Comparison of ENCODE assay signal across 8 cellular contexts in genomic region chr17:69326302-69327059, GRCh38. TPM values are rescaled to one million over a fixed set of nuclear protein-coding genes. Genes with fewer than 3 reads are reported as not detected.
A peak's percentile ranks its signal among the peaks of the same experiment; 100 is the strongest.
DNase-seq lines count a peak whose midpoint lies in the region; ATAC-seq lines count a peak whose summit lies in the region.

No MANE protein-coding gene starts in this region.

- H3K9me3 Mint-ChIP-seq in activated naive CD4-positive, alpha-beta T cell treated with anti-CD3 and anti-CD28 coated beads, Interleukin-2, amount 10 ng/mL, durations not matched to agents 7 days and 5 days: no peaks in the 10 kb centered on the region
- no peaks in the 10 kb centered on the region for H3K9me3 Mint-ChIP-seq in T-cell
- H3K9me3 Mint-ChIP-seq in naive thymus-derived CD4-positive, alpha-beta T cell: peaks cover 0 to 3% (median 0%) of the 10 kb centered on the region in 11 donors

- no peaks in the 10 kb centered on the region for H3K36me3 ChIP-seq in esophagus (ENCODE audit: control insufficient read depth in 2 of 2, insufficient read depth in 2 of 2, low read length in 1 of 2)
- peaks cover 0 to 4% (median 0%) of the 10 kb centered on the region in 3 experiments for H3K36me3 ChIP-seq in naive thymus-derived CD4-positive, alpha-beta T cell (ENCODE audit: control insufficient read depth in 2 of 3, insufficient read depth in 3 of 3, low read length in 3 of 3)

- H3K27me3 ChIP-seq in esophagus (ENCODE audit: control insufficient read depth in 1 of 2, insufficient read depth in 2 of 2, low read length in 2 of 2): no peaks in the 10 kb centered on the region
- no peaks in the 10 kb centered on the region for H3K27me3 ChIP-seq in naive thymus-derived CD4-positive, alpha-beta T cell (ENCODE audit: control insufficient read depth in 2 of 2, insufficient read depth in 2 of 2, low read length in 2 of 2)

- peak overlapping the region; percentile 97 for H3K4me3 Mint-ChIP-seq in activated naive CD4-positive, alpha-beta T cell treated with anti-CD3 and anti-CD28 coated beads, Interleukin-2, amount 10 ng/mL, durations not matched to agents 7 days and 5 days
- peak overlapping the region; percentile 92 to 95 (median 94) for H3K4me3 Mint-ChIP-seq in T-cell
- H3K4me3 Mint-ChIP-seq in naive thymus-derived CD4-positive, alpha-beta T cell: peak overlapping the region; percentile 86 to 97 (median 95)

- H3K4me1 Mint-ChIP-seq in activated naive CD4-positive, alpha-beta T cell treated with anti-CD3 and anti-CD28 coated beads, Interleukin-2, amount 10 ng/mL, durations not matched to agents 7 days and 5 days: peaks cover 29% of the 10 kb centered on the region
- peaks cover 30 to 38% (median 30%) of the 10 kb centered on the region in 3 donors for H3K4me1 Mint-ChIP-seq in T-cell
- peaks cover 17 to 39% (median 32%) of the 10 kb centered on the region in 7 donors for H3K4me1 Mint-ChIP-seq in naive thymus-derived CD4-positive, alpha-beta T cell

- peak overlapping the region; percentile 93 to 95 for H3K4me3 ChIP-seq in esophagus (ENCODE audit: low read depth in 1 of 2, low read length in 2 of 2)
- peak overlapping the region; percentile 85 for H3K4me3 ChIP-seq in naive thymus-derived CD4-positive, alpha-beta T cell (ENCODE audit: low read length)

- peaks cover 7% of the 10 kb centered on the region for H3K27me3 Mint-ChIP-seq in activated naive CD4-positive, alpha-beta T cell treated with anti-CD3 and anti-CD28 coated beads, Interleukin-2, amount 10 ng/mL, durations not matched to agents 7 days and 5 days
- H3K27me3 Mint-ChIP-seq in T-cell: peaks cover 3 to 7% of the 10 kb centered on the region in 2 donors
- peaks cover 0 to 6% (median 4%) of the 10 kb centered on the region in 5 donors for H3K27me3 Mint-ChIP-seq in naive thymus-derived CD4-positive, alpha-beta T cell

- CTCF ChIA-PET in activated naive CD4-positive, alpha-beta T cell treated with anti-CD3 and anti-CD28 coated beads, Interleukin-2, amount 10 ng/mL, durations not matched to agents 7 days and 5 days (lab: Charles Lee): interaction anchor here (0.6 to 1.1 kb wide), 2 partner anchors 9 to 64 kb away, joined by 3 to 5 read pairs; no protein-coding TSS in a partner anchor
- CTCF ChIA-PET in T-cell (lab: Charles Lee): interaction anchor here (0.6 to 1.7 kb wide), 5 partner anchors 9 to 197 kb away, joined by 4 to 7 read pairs (median 4); partner anchors contain the start of gene MAP2K6 (in 1 of the 2)
- CTCF ChIA-PET in naive thymus-derived CD4-positive, alpha-beta T cell (lab: Charles Lee): no interaction called here

- intact Hi-C loops in naive thymus-derived CD4-positive, alpha-beta T cell (cut with micrococcal nuclease): loop anchor here (1.0 to 5.0 kb wide), 7 partner anchors 88 to 1499 kb away; partner anchors contain the start of genes MAP2K6 (in 2 of the 2), PRKAR1A (in 2 of the 2) and BPTF (in 1 of the 2)

- peak overlapping the region; percentile 91 for H3K27ac Mint-ChIP-seq in activated naive CD4-positive, alpha-beta T cell treated with anti-CD3 and anti-CD28 coated beads, Interleukin-2, amount 10 ng/mL, durations not matched to agents 7 days and 5 days
- H3K27ac Mint-ChIP-seq in T-cell: peak overlapping the region; percentile 91 to 92
- H3K27ac Mint-ChIP-seq in naive thymus-derived CD4-positive, alpha-beta T cell: peak overlapping the region; percentile 79 to 99 (median 96)

- 1% methylated on average over 50 to 54 of the region's 54 CpGs for WGBS in esophagus, 2 donors

- POLR2A ChIA-PET in T-cell (lab: Charles Lee): no interaction called here
- POLR2A ChIA-PET in naive thymus-derived CD4-positive, alpha-beta T cell (lab: Charles Lee): interaction anchor here (0.6 to 3.2 kb wide), 7 partner anchors 12 to 154 kb away, joined by 3 to 23 read pairs (median 4); partner anchors contain the start of gene MAP2K6

- no peaks in the 10 kb centered on the region for H3K9me3 ChIP-seq in esophagus (ENCODE audit: control insufficient read depth in 2 of 2, insufficient read depth in 1 of 2, low read depth in 1 of 2, low read length in 1 of 2)
- no peaks in the 10 kb centered on the region for H3K9me3 ChIP-seq in naive thymus-derived CD4-positive, alpha-beta T cell (ENCODE audit: control insufficient read depth in 2 of 3, low read length in 3 of 3)

- ATAC-seq in HG02943 (IDR thresholded peaks at IDR 0.05; ENCODE audit: low read depth, unreplicated experiment) (peak; percentile 20), T-cell (replicated peaks in 1 of 4) (no peak)
- ATAC-seq in naive thymus-derived CD4-positive, alpha-beta T cell: no peak

- H3K27ac ChIP-seq in esophagus (ENCODE audit: low read depth in 2 of 2, low read length in 1 of 2): peak overlapping the region; percentile 95 to 98
- H3K27ac ChIP-seq in naive thymus-derived CD4-positive, alpha-beta T cell (ENCODE audit: low read depth, low read length): peak overlapping the region; percentile 76

- H3K4me1 ChIP-seq in esophagus (ENCODE audit: control insufficient read depth in 2 of 2, insufficient read depth in 2 of 2, low read length in 1 of 2): peaks cover 0 to 5% of the 10 kb centered on the region in 2 donors
- H3K4me1 ChIP-seq in naive thymus-derived CD4-positive, alpha-beta T cell (ENCODE audit: control insufficient read depth in 2 of 2, insufficient read depth in 2 of 2, low read length in 2 of 2): peaks cover 9 to 10% of the 10 kb centered on the region in 2 donors

- H3K36me3 Mint-ChIP-seq in activated naive CD4-positive, alpha-beta T cell treated with anti-CD3 and anti-CD28 coated beads, Interleukin-2, amount 10 ng/mL, durations not matched to agents 7 days and 5 days: peaks cover 2% of the 10 kb centered on the region
- H3K36me3 Mint-ChIP-seq in T-cell: peaks cover 3% of the 10 kb centered on the region
- H3K36me3 Mint-ChIP-seq in naive thymus-derived CD4-positive, alpha-beta T cell: peaks cover 0 to 5% (median 3%) of the 10 kb centered on the region in 5 donors

- no peak for DNase-seq in activated naive CD4-positive, alpha-beta T cell treated with anti-CD3 and anti-CD28 coated beads, Interleukin-2, amount 10 ng/mL, durations not matched to agents 7 days and 5 days
- DNase-seq in activated naive CD4-positive, alpha-beta T cell (lab: John Stamatoyannopoulos, UW): no peak
- DNase-seq in T-cell (peak in 4 of 34 experiments; percentile 0 to 7 (median 3)), COR-L47 (lab: John Stamatoyannopoulos, UW) (no peak), cortex of kidney (lab: John Stamatoyannopoulos, UW) (no peak)
- DNase-seq in naive thymus-derived CD4-positive, alpha-beta T cell: peak in 3 of 9 donors; percentile 2 to 13 (median 8)

RNA-seq across cellular contexts. Expression of gene ABCA5, which starts 0.5 kb away (rescaled TPM):
- total RNA-seq in T-cell: 10 to 100 TPM; 31.9 to 45.2 (median 42.7) TPM
- 10 to 100 TPM; 11.5 to 39.4 TPM for polyA plus RNA-seq in esophagus
- 10 to 100 TPM; 29.6 to 49.9 (median 41.3) TPM for total RNA-seq in naive thymus-derived CD4-positive, alpha-beta T cell
- 1 to 10 TPM; 6.0 to 9.6 TPM for polyA plus RNA-seq in naive thymus-derived CD4-positive, alpha-beta T cell
